15 cellular contexts compared by ENCODE assay signal in genomic region chr4:41573458-41574129, GRCh38. TPM values are rescaled to one million over a fixed set of nuclear protein-coding genes. Genes with fewer than 3 reads are reported as not detected.
DNase-seq lines count a peak whose midpoint lies in the region; ATAC-seq and TF ChIP-seq lines count a peak whose summit lies in the region.
"Had no signal": no experiment of that assay in that cellular context is flagged by ENCODE, and none has a peak within 500 bp of the region (broad histone marks: within the 10 kb centered on the region; RNA-seq: fewer than 3 reads in every experiment).

No MANE protein-coding gene starts in this region.

- H3K18ac ChIP-seq in mesenchymal stem cell (ENCODE audit: low read depth in 1 of 2, low read length in 2 of 2) = no peak overlapping the region

- no peak for ATAC-seq in activated T-cell treated with anti-CD3 and anti-CD28 coated beads, Interleukin-2, amount 50 U/mL, for 72 hours (replicated peaks in 1 of 2)
- ATAC-seq: activated CD8-positive, alpha-beta T cell treated with anti-CD3 and anti-CD28 coated beads for 36 hours; activated T-helper 17 cell treated with anti-CD3 and anti-CD28 coated beads, Interleukin-2, amount 50 U/mL, for 72 hours; natural killer cell had no signal

- WGBS in mesenchymal stem cell = 70% methylated on average over 2 of the region's 5 CpGs

- H3K4ac ChIP-seq in mesenchymal stem cell (ENCODE audit: low read depth in 1 of 2, low read length in 2 of 2) = no peak overlapping the region

- H3K4me2 ChIP-seq in mesenchymal stem cell (ENCODE audit: low read length, poor library complexity, severe bottlenecking) = no peak overlapping the region

- no peaks in the 10 kb centered on the region for H3K4me1 Mint-ChIP-seq in activated T-cell treated with anti-CD3 and anti-CD28 coated beads, Interleukin-2, amount 50 U/mL, for 72 hours (ENCODE audit: low read depth)
- no peaks in the 10 kb centered on the region for H3K4me1 Mint-ChIP-seq in CD8-positive, alpha-beta memory T cell
- no peaks in the 10 kb centered on the region for H3K4me1 Mint-ChIP-seq in activated T-helper 1 cell treated with anti-CD3 and anti-CD28 coated beads, Interleukin-12 subunit alpha, Interleukin-12 subunit beta, Interleukin-2, Interleukin-4 antibody, amounts not matched to agents 30 ng/mL and 10 ng/mL and 1 ng/mL, durations not matched to agents 14 hours and 24 hours and 36 hours (ENCODE audit: low read depth)
- H3K4me1 Mint-ChIP-seq: activated T-helper 17 cell treated with anti-CD3 and anti-CD28 coated beads, Interleukin-2, amount 50 U/mL, for 72 hours; natural killer cell had no signal

- H2BK120ac ChIP-seq in mesenchymal stem cell (ENCODE audit: low read depth, low read length) = no peak overlapping the region

- H4K91ac ChIP-seq in mesenchymal stem cell (ENCODE audit: low read length) = no peak overlapping the region

- H3K27me3 Mint-ChIP-seq in activated T-cell treated with anti-CD3 and anti-CD28 coated beads, Interleukin-2, amount 50 U/mL, for 72 hours (ENCODE audit: low read depth) = no peaks in the 10 kb centered on the region
- H3K27me3 Mint-ChIP-seq in CD8-positive, alpha-beta memory T cell = no peaks in the 10 kb centered on the region
- H3K27me3 Mint-ChIP-seq in activated T-helper 1 cell treated with anti-CD3 and anti-CD28 coated beads, Interleukin-12 subunit alpha, Interleukin-12 subunit beta, Interleukin-2, Interleukin-4 antibody, amounts not matched to agents 30 ng/mL and 10 ng/mL and 1 ng/mL, durations not matched to agents 14 hours and 24 hours and 36 hours (ENCODE audit: insufficient read depth) = no peaks in the 10 kb centered on the region
- H3K27me3 Mint-ChIP-seq: activated T-helper 17 cell treated with anti-CD3 and anti-CD28 coated beads, Interleukin-2, amount 50 U/mL, for 72 hours had no signal

- no peaks in the 10 kb centered on the region for H3K27me3 ChIP-seq in mesenchymal stem cell (ENCODE audit: control insufficient read depth in 1 of 2, insufficient read depth in 1 of 2, low read length in 2 of 2)
- no peaks in the 10 kb centered on the region for H3K27me3 ChIP-seq in CD8-positive, alpha-beta memory T cell (ENCODE audit: insufficient read depth, low read length, poor library complexity, severe bottlenecking)
- H3K27me3 ChIP-seq: transverse colon had no signal

- no peaks in the 10 kb centered on the region for H3K79me1 ChIP-seq in mesenchymal stem cell (replicated peaks; ENCODE audit: low read length, poor library complexity, severe bottlenecking)

- H3K36me3 ChIP-seq in HEK293 (ENCODE audit: control insufficient read depth in 2 of 2, insufficient read depth in 1 of 2, low read length in 2 of 2) (no peaks in the 10 kb centered on the region), mesenchymal stem cell (ENCODE audit: control insufficient read depth in 1 of 2, insufficient read depth in 2 of 2, low read depth in 1 of 2, low read length in 2 of 2) (no peaks in the 10 kb centered on the region)
- H3K36me3 ChIP-seq in CD8-positive, alpha-beta memory T cell (ENCODE audit: insufficient read depth, low read length) = no peaks in the 10 kb centered on the region
- H3K36me3 ChIP-seq: transverse colon had no signal

- H3K27ac ChIP-seq in 22Rv1 (peak overlapping the region; percentile 16; the same call in 1 of the 2 replicates), HEK293 (ENCODE audit: extremely low read depth, low read depth, low read length) (no peak overlapping the region), mesenchymal stem cell (ENCODE audit: low read length, poor library complexity, severe bottlenecking) (no peak overlapping the region)
- no peak overlapping the region for H3K27ac ChIP-seq in CD8-positive, alpha-beta memory T cell (ENCODE audit: low read depth, low read length)

- no peak overlapping the region for H3K23ac ChIP-seq in mesenchymal stem cell (ENCODE audit: low read length in 2 of 2)

- H2AK5ac ChIP-seq in mesenchymal stem cell (ENCODE audit: low read length, severe bottlenecking) = no peak overlapping the region

- H3K36me3 Mint-ChIP-seq in activated T-cell treated with anti-CD3 and anti-CD28 coated beads, Interleukin-2, amount 50 U/mL, for 72 hours (ENCODE audit: insufficient read depth in 2 of 2) = no peaks in the 10 kb centered on the region
- no peaks in the 10 kb centered on the region for H3K36me3 Mint-ChIP-seq in CD8-positive, alpha-beta memory T cell
- no peaks in the 10 kb centered on the region for H3K36me3 Mint-ChIP-seq in activated T-helper 1 cell treated with anti-CD3 and anti-CD28 coated beads, Interleukin-12 subunit alpha, Interleukin-12 subunit beta, Interleukin-2, Interleukin-4 antibody, amounts not matched to agents 30 ng/mL and 10 ng/mL and 1 ng/mL, durations not matched to agents 14 hours and 24 hours and 36 hours (ENCODE audit: low read depth)
- H3K36me3 Mint-ChIP-seq: natural killer cell had no signal

- H3K9me3 Mint-ChIP-seq in activated T-cell treated with anti-CD3 and anti-CD28 coated beads, Interleukin-2, amount 50 U/mL, for 72 hours = no peaks in the 10 kb centered on the region
- H3K9me3 Mint-ChIP-seq in CD8-positive, alpha-beta memory T cell = peaks cover 0 to 2% (median 0%) of the 10 kb centered on the region in 5 donors
- no peaks in the 10 kb centered on the region for H3K9me3 Mint-ChIP-seq in activated T-helper 1 cell treated with anti-CD3 and anti-CD28 coated beads, Interleukin-12 subunit alpha, Interleukin-12 subunit beta, Interleukin-2, Interleukin-4 antibody, amounts not matched to agents 30 ng/mL and 10 ng/mL and 1 ng/mL, durations not matched to agents 14 hours and 24 hours and 36 hours
- H3K9me3 Mint-ChIP-seq: activated CD8-positive, alpha-beta T cell treated with anti-CD3 and anti-CD28 coated beads for 36 hours had no signal

- intact Hi-C loops in activated T-helper 1 cell treated with anti-CD3 and anti-CD28 coated beads, Interleukin-12 subunit alpha, Interleukin-12 subunit beta, Interleukin-2, Interleukin-4 antibody, amounts not matched to agents 30 ng/mL and 10 ng/mL and 1 ng/mL, durations not matched to agents 14 hours and 24 hours and 36 hours (cut with micrococcal nuclease) = no loop called here

- H4K8ac ChIP-seq in mesenchymal stem cell (ENCODE audit: low read length) = no peak overlapping the region

- no peak overlapping the region for H2BK12ac ChIP-seq in mesenchymal stem cell (ENCODE audit: low read length in 2 of 2)

- TF ChIP-seq CTCF in 22Rv1 (IDR thresholded peaks at IDR 0.05) (no peak), HEK293 (tag by site-specific recombination; IDR thresholded peaks at IDR 0.05) (no peak)

- POLR2A ChIA-PET in HEK293 (lab: Yijun Ruan, JAX) = no interaction called here
- POLR2A ChIA-PET in CD8-positive, alpha-beta memory T cell (lab: Charles Lee) = no interaction called here

- CTCF ChIA-PET in HEK293 (lab: Yijun Ruan, JAX) = interaction anchor here (0.7 kb wide), 1 partner anchor 29 kb away, joined by 4 read pairs; no protein-coding TSS in a partner anchor
- CTCF ChIA-PET in CD8-positive, alpha-beta memory T cell (lab: Charles Lee) = no interaction called here

- H3K4me3 ChIP-seq in HEK293 (ENCODE audit: low read depth, low read length) (no peak overlapping the region), mesenchymal stem cell (ENCODE audit: insufficient read depth in 1 of 2, low read depth in 1 of 2, low read length in 2 of 2) (no peak overlapping the region)
- H3K4me3 ChIP-seq in CD8-positive, alpha-beta memory T cell (ENCODE audit: low read length) = no peak overlapping the region
- H3K4me3 ChIP-seq: transverse colon had no signal

- no peak overlapping the region for H3K14ac ChIP-seq in mesenchymal stem cell (ENCODE audit: low read length in 2 of 2)

- H3K9me3 ChIP-seq in HEK293 (ENCODE audit: control insufficient read depth, insufficient read depth, low read depth, low read length) (no peaks in the 10 kb centered on the region), mesenchymal stem cell (ENCODE audit: control insufficient read depth, low read length) (no peaks in the 10 kb centered on the region)
- no peaks in the 10 kb centered on the region for H3K9me3 ChIP-seq in CD8-positive, alpha-beta memory T cell (ENCODE audit: low read length)
- H3K9me3 ChIP-seq: transverse colon had no signal

- no peak overlapping the region for H3K27ac Mint-ChIP-seq in activated T-cell treated with anti-CD3 and anti-CD28 coated beads, Interleukin-2, amount 50 U/mL, for 72 hours
- H3K27ac Mint-ChIP-seq in CD8-positive, alpha-beta memory T cell = no peak overlapping the region
- H3K27ac Mint-ChIP-seq in activated T-helper 1 cell treated with anti-CD3 and anti-CD28 coated beads, Interleukin-12 subunit alpha, Interleukin-12 subunit beta, Interleukin-2, Interleukin-4 antibody, amounts not matched to agents 30 ng/mL and 10 ng/mL and 1 ng/mL, durations not matched to agents 14 hours and 24 hours and 36 hours = no peak overlapping the region
- H3K27ac Mint-ChIP-seq: activated CD8-positive, alpha-beta T cell treated with anti-CD3 and anti-CD28 coated beads for 36 hours; activated T-helper 17 cell treated with anti-CD3 and anti-CD28 coated beads, Interleukin-2, amount 50 U/mL, for 72 hours; natural killer cell had no signal

- H3K9ac ChIP-seq in mesenchymal stem cell (ENCODE audit: low read length) = no peak overlapping the region

- H3K4me1 ChIP-seq in HEK293 (ENCODE audit: control insufficient read depth, insufficient read depth, low read length) (peaks cover 7% of the 10 kb centered on the region; the same call in 1 of the 2 replicates), mesenchymal stem cell (ENCODE audit: control insufficient read depth, insufficient read depth, low read depth, low read length) (no peaks in the 10 kb centered on the region)
- no peaks in the 10 kb centered on the region for H3K4me1 ChIP-seq in CD8-positive, alpha-beta memory T cell (ENCODE audit: insufficient read depth, low read length)
- H3K4me1 ChIP-seq: transverse colon had no signal

- H2BK5ac ChIP-seq in mesenchymal stem cell (ENCODE audit: low read depth, low read length, poor library complexity, severe bottlenecking) = no peak overlapping the region

- no peak overlapping the region for H2AFZ ChIP-seq in mesenchymal stem cell (ENCODE audit: low read depth, low read length)

- no peak overlapping the region for H3K4me3 Mint-ChIP-seq in activated T-cell treated with anti-CD3 and anti-CD28 coated beads, Interleukin-2, amount 50 U/mL, for 72 hours
- H3K4me3 Mint-ChIP-seq in CD8-positive, alpha-beta memory T cell = no peak overlapping the region
- H3K4me3 Mint-ChIP-seq in activated T-helper 1 cell treated with anti-CD3 and anti-CD28 coated beads, Interleukin-12 subunit alpha, Interleukin-12 subunit beta, Interleukin-2, Interleukin-4 antibody, amounts not matched to agents 30 ng/mL and 10 ng/mL and 1 ng/mL, durations not matched to agents 14 hours and 24 hours and 36 hours = no peak overlapping the region
- H3K4me3 Mint-ChIP-seq: activated CD8-positive, alpha-beta T cell treated with anti-CD3 and anti-CD28 coated beads for 36 hours; activated T-helper 17 cell treated with anti-CD3 and anti-CD28 coated beads, Interleukin-2, amount 50 U/mL, for 72 hours; natural killer cell had no signal

- DNase-seq in SW480 (ENCODE audit: low spot score) (peak; percentile 76), mesenchymal stem cell (peak; percentile 49), T1000 (lab: John Stamatoyannopoulos, UW) (no peak)
- DNase-seq in activated T-cell treated with anti-CD3 and anti-CD28 coated beads, Interleukin-2, amount 50 U/mL, for 72 hours = no peak
- DNase-seq in CD8-positive, alpha-beta memory T cell = no peak
- DNase-seq in activated T-helper 1 cell treated with anti-CD3 and anti-CD28 coated beads, Interleukin-12 subunit alpha, Interleukin-12 subunit beta, Interleukin-2, Interleukin-4 antibody, amounts not matched to agents 30 ng/mL and 10 ng/mL and 1 ng/mL, durations not matched to agents 14 hours and 24 hours and 36 hours (ENCODE audit: low spot score) = no peak
- DNase-seq: activated CD8-positive, alpha-beta T cell treated with anti-CD3 and anti-CD28 coated beads for 36 hours; aorta; natural killer cell; NCI-H1092 treated with DMSO at 0.1 percent for 48 hours; stimulated activated CD4-positive, alpha-beta T cell treated with anti-CD3 and anti-CD28 coated beads, Interleukin-4, amount 100 ng/mL, for 1 hour; transverse colon had no signal

- no peak overlapping the region for H2BK15ac ChIP-seq in mesenchymal stem cell (ENCODE audit: low read depth, poor library complexity, severe bottlenecking)

RNA-seq across cellular contexts. Expression of gene LIMCH1, which starts 35.6 kb away (rescaled TPM):
- polyA plus RNA-seq in mesenchymal stem cell (2013, experiment 1 of 2) = 30.9 TPM
- 33.6 TPM for polyA plus RNA-seq in mesenchymal stem cell (2013, experiment 2 of 2)
- total RNA-seq in activated T-cell treated with anti-CD3 and anti-CD28 coated beads, Interleukin-2, amount 50 U/mL, for 72 hours = not detected
- total RNA-seq in CD8-positive, alpha-beta memory T cell = not detected
- not detected for polyA plus RNA-seq in CD8-positive, alpha-beta memory T cell
- total RNA-seq in activated T-helper 1 cell treated with anti-CD3 and anti-CD28 coated beads, Interleukin-12 subunit alpha, Interleukin-12 subunit beta, Interleukin-2, Interleukin-4 antibody, amounts not matched to agents 30 ng/mL and 10 ng/mL and 1 ng/mL, durations not matched to agents 14 hours and 24 hours and 36 hours = not detected in 2 replicates
- total RNA-seq: activated CD8-positive, alpha-beta T cell treated with anti-CD3 and anti-CD28 coated beads for 36 hours; activated T-helper 17 cell treated with anti-CD3 and anti-CD28 coated beads, Interleukin-2, amount 50 U/mL, for 72 hours had no signal

Comparison
In these comparisons a context has a peak if more than half of its experiments do, and no peak if none do; other contexts are left out.
1. DNase-seq: peak in SW480 (single experiment) and mesenchymal stem cell (single experiment); none in activated T-cell treated with anti-CD3 and anti-CD28 coated beads, Interleukin-2, amount 50 U/mL, for 72 hours (0 of 2), CD8-positive, alpha-beta memory T cell (0 of 5), T1000 (single experiment) and activated T-helper 1 cell treated with anti-CD3 and anti-CD28 coated beads, Interleukin-12 subunit alpha, Interleukin-12 subunit beta, Interleukin-2, Interleukin-4 antibody, amounts not matched to agents 30 ng/mL and 10 ng/mL and 1 ng/mL, durations not matched to agents 14 hours and 24 hours and 36 hours (single experiment).